ENCODE assay signal across 26 cellular contexts in the genomic region with DNA sequence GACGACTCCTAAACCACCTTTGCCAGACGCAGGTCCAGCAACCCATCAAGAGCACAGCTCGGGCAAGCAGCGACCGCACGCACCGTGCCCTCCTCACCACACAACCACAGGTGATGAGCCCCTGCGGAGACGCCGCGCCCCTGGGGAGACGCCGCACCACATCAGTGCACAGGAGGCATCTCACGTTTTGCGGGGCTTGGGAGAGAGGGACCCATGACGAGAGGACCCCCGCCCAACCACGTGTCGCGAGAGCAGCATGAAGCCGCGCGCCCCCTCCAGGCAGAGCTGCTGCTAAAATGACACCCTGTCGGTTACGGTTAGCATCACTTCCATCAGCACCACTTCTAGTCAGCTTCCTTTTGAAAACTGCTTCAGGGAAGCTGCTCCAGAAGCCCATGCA. TPM values are rescaled to one million over a fixed set of nuclear protein-coding genes. Genes with fewer than 3 reads are reported as not detected.
DNase-seq lines count a peak whose midpoint lies in the region; ATAC-seq, FAIRE-seq and TF ChIP-seq lines count a peak whose summit lies in the region.
"Had no signal": no experiment of that assay in that cellular context is flagged by ENCODE, and none has a peak within 500 bp of the region (broad histone marks: within the 10 kb centered on the region; RNA-seq: fewer than 3 reads in every experiment).

No MANE protein-coding gene starts in this region.

- no peak overlapping the region for H3K4me3 Mint-ChIP-seq in natural killer cell
- H3K4me3 Mint-ChIP-seq: CD4-positive, CD25-positive, alpha-beta regulatory T cell; CD8-positive, alpha-beta T cell had no signal

- peak overlapping the region; percentile 29 to 99 for H3K27ac Mint-ChIP-seq in natural killer cell
- H3K27ac Mint-ChIP-seq: CD4-positive, CD25-positive, alpha-beta regulatory T cell; CD8-positive, alpha-beta T cell had no signal

- no peaks in the 10 kb centered on the region for H3K27me3 Mint-ChIP-seq in natural killer cell (ENCODE audit: low read depth in 2 of 2)
- H3K27me3 Mint-ChIP-seq: CD4-positive, CD25-positive, alpha-beta regulatory T cell had no signal

- in situ Hi-C loops in K562 (cut with MboI): no loop called here

- H4K20me1 ChIP-seq in BLaER1 (no peaks in the 10 kb centered on the region), K562 (replicated peaks; ENCODE audit: control insufficient read depth, insufficient read depth, low read length) (peaks cover 3% of the 10 kb centered on the region)

- POLR2A ChIA-PET in K562 (lab: Yijun Ruan, JAX): interaction anchor here (1.2 kb wide), 1 partner anchor 10 kb away, joined by 4 read pairs; no protein-coding TSS in a partner anchor

- no peaks in the 10 kb centered on the region for H3K9me3 Mint-ChIP-seq in natural killer cell
- H3K9me3 Mint-ChIP-seq: CD4-positive, CD25-positive, alpha-beta regulatory T cell; CD8-positive, alpha-beta T cell had no signal

- no TSS peak for BruUV-seq in K562 (replicated peaks; lab: Mats Ljungman, UMichigan)

- TF ChIP-seq CTCF in K562 (IDR thresholded peaks at IDR 0.05 in 2 of 3, conservative IDR thresholded peaks at IDR 0.05 in 1 of 3; ENCODE audit: insufficient read depth in 2 of 3, low read depth in 1 of 3, low read length in 3 of 3) (no peak), natural killer cell (IDR thresholded peaks at IDR 0.05) (no peak), GM20000 (IDR thresholded peaks at IDR 0.05; ENCODE audit: extremely low read depth, missing control alignments) (no peak)

- TF ChIP-seq POLR2A in K562 (conservative IDR thresholded peaks at IDR 0.05): no peak

- peak overlapping the region; percentile 90 for H3K27ac ChIP-seq in BLaER1
- no peak overlapping the region; the same call in 2 of the 3 replicates for H3K27ac ChIP-seq in K562 (ENCODE audit: extremely low read depth, low read depth, low read length)
- H3K27ac ChIP-seq: A549, C4-2B, GM23248 had no signal

- no peak for TF ChIP-seq EP300 in K562 (IDR thresholded peaks at IDR 0.05; ENCODE audit: low read length)

- H2AFZ ChIP-seq in K562 (ENCODE audit: low read depth, low read length): no peak overlapping the region
- H2AFZ ChIP-seq: GM23248 had no signal

- H3K4me2 ChIP-seq in BLaER1 (peak overlapping the region; percentile 80), K562 (ENCODE audit: insufficient read depth, low read length) (no peak overlapping the region)
- H3K4me2 ChIP-seq: A549 had no signal

- ATAC-seq in K562 (no peak), natural killer cell (no peak), HG02798 (IDR thresholded peaks at IDR 0.05; ENCODE audit: poor library complexity, unreplicated experiment) (no peak)
- ATAC-seq: A549; CD8-positive, alpha-beta T cell; GM12878 had no signal

- no peak overlapping the region for H3K4me3 ChIP-seq in BLaER1
- H3K4me3 ChIP-seq in K562: no peak overlapping the region
- H3K4me3 ChIP-seq: A549, GM12878, GM23248 had no signal

- no peak for FAIRE-seq in K562 (lab: Jason Lieb, UNC)
- FAIRE-seq: A549, D721Med, GM12878, GM19239, H1 had no signal

- 97% methylated on average over 14 of the region's 25 CpGs for WGBS in K562 (ENCODE audit: insufficient coverage, low coverage, missing lambda C conversion rate)

- peaks cover 12% of the 10 kb centered on the region for H3K36me3 Mint-ChIP-seq in natural killer cell

- peaks cover 15% of the 10 kb centered on the region for H3K9me1 ChIP-seq in K562 (ENCODE audit: control insufficient read depth, insufficient read depth, low read length)

- CTCF ChIA-PET in K562 (lab: Yijun Ruan, JAX; ENCODE audit: low intra/inter-chr PET ratio): no interaction called here

- H3K79me2 ChIP-seq in K562 (ENCODE audit: control insufficient read depth, insufficient read depth, low read length): peaks cover 35% of the 10 kb centered on the region

- H3K9me3 ChIP-seq in BLaER1 (peaks cover 24% of the 10 kb centered on the region), K562 (replicated peaks; ENCODE audit: control insufficient read depth, insufficient read depth, low read depth, low read length) (no peaks in the 10 kb centered on the region)
- H3K9me3 ChIP-seq: A549, BE2C had no signal

- TF ChIP-seq RAD21 in K562 (CRISPR knock-in tag; conservative IDR thresholded peaks at IDR 0.05 in 1 of 2, IDR thresholded peaks at IDR 0.05 in 1 of 2): no peak

- peaks cover 68% of the 10 kb centered on the region for H3K36me3 ChIP-seq in BLaER1
- peaks cover 64% of the 10 kb centered on the region for H3K36me3 ChIP-seq in K562 (ENCODE audit: control insufficient read depth, insufficient read depth, low read length)

- intact Hi-C loops in K562 (cut with micrococcal nuclease): no loop called here
- intact Hi-C loops in natural killer cell (cut with micrococcal nuclease): no loop called here

- H3K9ac ChIP-seq in BLaER1 (no peak overlapping the region), K562 (ENCODE audit: insufficient read depth in 1 of 2, low read depth in 2 of 2, low read length in 2 of 2) (peak overlapping the region in 1 of 2 experiments; percentile 85; a peak in 2 of 4 replicates)
- H3K9ac ChIP-seq: GM23248 had no signal

- H3K27me3 ChIP-seq in BLaER1: no peaks in the 10 kb centered on the region
- no peaks in the 10 kb centered on the region for H3K27me3 ChIP-seq in K562 (ENCODE audit: control insufficient read depth in 2 of 2, insufficient read depth in 2 of 2, low read length in 2 of 2)
- H3K27me3 ChIP-seq: BE2C had no signal

- peaks cover 55 to 58% of the 10 kb centered on the region in 2 donors for H3K4me1 Mint-ChIP-seq in natural killer cell

- DNase-seq in K562 (ENCODE audit: extremely low read depth in 1 of 4, low spot score in 3 of 4): no peak
- no peak for DNase-seq in natural killer cell
- peak; percentile 76 for DNase-seq in retina
- DNase-seq in GM20000 (ENCODE audit: low spot score): no peak
- no peak for DNase-seq in stimulated activated naive CD4-positive, alpha-beta T cell (lab: John Stamatoyannopoulos, UW)
- DNase-seq: 8988T; ACHN; AML-193; BE2C; CD4-positive, CD25-positive, alpha-beta regulatory T cell; CD8-positive, alpha-beta T cell; DMS 273 treated with DMSO at 0.1 percent for 48 hours; DMS79; EL; GDM1; GM23248; H7; HCEC 1CT had no signal

- H3K4me1 ChIP-seq in BLaER1: peaks cover 79% of the 10 kb centered on the region
- H3K4me1 ChIP-seq in K562 (replicated peaks in 1 of 2; ENCODE audit: control insufficient read depth in 2 of 2, insufficient read depth in 2 of 2, low read length in 2 of 2): peaks cover 31 to 45% of the 10 kb centered on the region in 2 experiments

RNA-seq across cellular contexts. Expression of a gene that starts 45.4 kb away (rescaled TPM):
- total RNA-seq in K562 (2011; cell fraction: chromatin; rRNA removed; ENCODE audit: low replicate concordance): 250 and 422 TPM in 2 replicates
- 176 and 189 TPM in 2 replicates for total RNA-seq in K562 (2011; cell fraction: nucleolus; rRNA removed)
- 187 and 203 TPM in 2 replicates for total RNA-seq in K562 (2011; cell fraction: nucleoplasm; rRNA removed)
- total RNA-seq in K562 (2014; rRNA removed): 52.7 and 59.4 TPM in 2 replicates
- 17.9 and 25.5 TPM in 2 replicates for total RNA-seq in K562 (2014; rRNA removed; fragmentation: Illumina TruSeq; extraction: Trizol)
- 31.8 and 32.8 TPM in 2 replicates for total RNA-seq in K562 (2015; rRNA removed; fragmentation: Illumina TruSeq; extraction: Trizol)
- total RNA-seq in K562 (2021): 62.8 and 68.1 TPM in 2 replicates
- polyA plus RNA-seq in K562 (2011; rRNA removed): 23.7 and 24.9 TPM in 2 replicates
- polyA plus RNA-seq in K562 (2011; cell fraction: cytosol; rRNA removed): 17.9 and 23.5 TPM in 2 replicates
- polyA plus RNA-seq in K562 (2011; cell fraction: nucleus; rRNA removed): 66.5 and 112 TPM in 2 replicates
- polyA plus RNA-seq in K562 (2012): 35.3 and 39.1 TPM in 2 replicates
- 37.3 and 48.5 TPM in 2 replicates for polyA plus RNA-seq in K562 (2014; fragmentation: Illumina TruSeq; extraction: Trizol)
- 1 to 10 TPM; 1.3 to 2.5 TPM for polyA plus RNA-seq in K562 (2014; fragmentation: Nextera tagmentation; extraction: Ambion mirVana)
- polyA plus RNA-seq in K562 (2014; rRNA removed): 53.5 and 63.4 TPM in 2 replicates
- polyA minus RNA-seq in K562 (2011; rRNA and poly(A)+ RNA removed): 19.2 and 19.3 TPM in 2 replicates
- polyA minus RNA-seq in K562 (2011; cell fraction: cytosol; rRNA and poly(A)+ RNA removed): 18.8 and 24.5 TPM in 2 replicates
- polyA minus RNA-seq in K562 (2011; cell fraction: nucleus; rRNA and poly(A)+ RNA removed): 33.5 and 52.0 TPM in 2 replicates
- total RNA-seq in natural killer cell: 100 to 1,000 TPM; 210 to 311 (median 210) TPM
